In the genomic region with DNA sequence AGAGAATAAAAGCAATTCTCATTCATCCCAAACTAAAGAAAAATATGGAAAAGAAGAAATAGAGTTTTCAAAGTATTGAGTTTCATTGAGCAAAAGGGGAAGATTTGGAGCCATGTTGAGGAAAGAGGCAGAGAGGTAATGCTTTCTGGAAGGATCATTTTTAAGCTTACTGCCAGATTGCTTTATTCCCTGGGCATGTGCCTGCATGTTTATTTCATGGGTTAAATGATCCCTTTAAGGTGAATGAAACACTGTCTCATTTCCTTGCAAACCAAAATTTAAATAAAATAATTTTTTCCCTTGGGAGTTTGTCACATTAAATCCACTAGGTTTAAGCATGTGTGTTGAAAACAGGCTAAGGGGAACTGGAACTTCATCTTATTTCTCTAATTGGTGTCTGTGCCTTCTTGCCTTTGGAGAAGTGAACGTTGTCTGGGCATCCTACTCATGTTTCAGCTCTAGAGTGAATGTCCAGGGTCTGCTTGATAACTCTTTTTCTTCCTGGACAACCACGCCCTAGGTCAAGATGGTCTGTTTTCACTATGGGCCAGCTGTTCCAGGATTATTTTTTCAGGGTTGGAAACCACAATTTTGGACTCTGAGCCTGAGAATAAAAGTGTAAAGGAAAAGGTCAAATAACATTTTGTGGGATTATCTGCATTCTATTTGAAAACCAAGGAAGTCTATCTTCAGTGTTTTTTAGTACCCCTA, we compare ENCODE assay signal across 23 cellular contexts.
DNase-seq lines count a peak whose midpoint lies in the region; ATAC-seq, FAIRE-seq and TF ChIP-seq lines count a peak whose summit lies in the region.
"Had no signal": no experiment of that assay in that cellular context is flagged by ENCODE, and none has a peak within 500 bp of the region (broad histone marks: within the 10 kb centered on the region; RNA-seq: fewer than 3 reads in every experiment).

No MANE protein-coding gene starts in this region.

- no peaks in the 10 kb centered on the region for H3K9me3 ChIP-seq in A549
- H3K9me3 ChIP-seq in testis = no peaks in the 10 kb centered on the region
- H3K9me3 ChIP-seq: heart right ventricle, sigmoid colon, thyroid gland had no signal

- CTCF ChIA-PET in A549 (lab: Yijun Ruan, JAX) (interaction anchor here (1.1 to 2.7 kb wide), 3 partner anchors 14 to 261 kb away, joined by 3 to 13 read pairs (median 4); no protein-coding TSS in a partner anchor), RWPE1 (lab: Yijun Ruan, JAX) (interaction anchor here (0.6 to 0.7 kb wide), 3 partner anchors 67 to 365 kb away, joined by 3 to 4 read pairs (median 3); no protein-coding TSS in a partner anchor)
- CTCF ChIA-PET in activated CD8-positive, alpha-beta T cell treated with anti-CD3 and anti-CD28 coated beads for 36 hours (lab: Charles Lee) = interaction anchor here (0.6 to 0.9 kb wide), 2 partner anchors 11 to 17 kb away, joined by 3 read pairs; no protein-coding TSS in a partner anchor

- H3K36me3 ChIP-seq in testis (ENCODE audit: low read depth, missing control alignments) = no peaks in the 10 kb centered on the region
- no peaks in the 10 kb centered on the region for H3K36me3 ChIP-seq in brain microvascular endothelial cell (replicated peaks)
- H3K36me3 ChIP-seq: heart right ventricle, sigmoid colon, thyroid gland had no signal

- H3K4me3 ChIP-seq in A549 = no peak overlapping the region
- H3K4me3 ChIP-seq in fibroblast of villous mesenchyme (ENCODE audit: low read depth, low read length) = no peak overlapping the region
- no peak overlapping the region for H3K4me3 ChIP-seq in testis
- no peak overlapping the region for H3K4me3 ChIP-seq in brain microvascular endothelial cell (ENCODE audit: low read depth, low read length)
- H3K4me3 ChIP-seq: heart right ventricle, sigmoid colon, thyroid gland had no signal

- H3K4me3 Mint-ChIP-seq in activated CD8-positive, alpha-beta T cell treated with anti-CD3 and anti-CD28 coated beads for 36 hours = no peak overlapping the region
- H3K4me3 Mint-ChIP-seq: activated CD4-positive, alpha-beta T cell treated with anti-CD3 and anti-CD28 coated beads, Interleukin-2, amount 10 ng/mL, durations not matched to agents 7 days and 5 days; CD4-positive, alpha-beta memory T cell; immature natural killer cell; T-cell had no signal

- H3K4me1 Mint-ChIP-seq in activated CD8-positive, alpha-beta T cell treated with anti-CD3 and anti-CD28 coated beads for 36 hours (ENCODE audit: low read depth) = peaks cover 36% of the 10 kb centered on the region
- H3K4me1 Mint-ChIP-seq: CD4-positive, alpha-beta memory T cell; immature natural killer cell; T-cell had no signal

- TF ChIP-seq CTCF in A549 (IDR thresholded peaks at IDR 0.05) (no peak), RWPE1 (conservative IDR thresholded peaks at IDR 0.05; ENCODE audit: low read depth) (no peak), fibroblast of villous mesenchyme (IDR thresholded peaks at IDR 0.05; ENCODE audit: insufficient read depth, low read depth, low read length) (no peak), testis (IDR thresholded peaks at IDR 0.05) (no peak), brain microvascular endothelial cell (IDR thresholded peaks at IDR 0.05; ENCODE audit: low read depth, low read length, missing control alignments) (no peak)
- TF ChIP-seq CTCF in activated CD8-positive, alpha-beta T cell treated with anti-CD3 and anti-CD28 coated beads for 36 hours (IDR thresholded peaks at IDR 0.05) = no peak

- TF ChIP-seq POLR2A in A549 (IDR thresholded peaks at IDR 0.05; ENCODE audit: low read length) = no peak
- TF ChIP-seq POLR2A in H54 (IDR thresholded peaks at IDR 0.05; ENCODE audit: low read depth, low read length) = no peak
- no peak for TF ChIP-seq POLR2A in testis (IDR thresholded peaks at IDR 0.05)

- peak overlapping the region; percentile 47 to 71; a peak in 5 of 6 replicates for H3K27ac ChIP-seq in A549
- no peak overlapping the region for H3K27ac ChIP-seq in RWPE1
- H3K27ac ChIP-seq in testis = no peak overlapping the region
- H3K27ac ChIP-seq in brain microvascular endothelial cell = no peak overlapping the region
- H3K27ac ChIP-seq: sigmoid colon, thyroid gland had no signal

- in situ Hi-C loops in brain microvascular endothelial cell (cut with HindIII; ENCODE audit: low pct_ligation_motif_present, low sequenced_read_pairs) = no loop called here

- no peak for TF ChIP-seq EP300 in A549 (IDR thresholded peaks at IDR 0.05)

- no peak for DNase-seq in A549 (ENCODE audit: low read depth in 1 of 2, low spot score in 1 of 2)
- DNase-seq in H54 (ENCODE audit: insufficient read length, low spot score) = no peak
- DNase-seq in RWPE1 (ENCODE audit: low spot score) = peak; percentile 60
- DNase-seq in fibroblast of villous mesenchyme (ENCODE audit: low read depth) = peak; percentile 40
- DNase-seq in activated CD8-positive, alpha-beta T cell treated with anti-CD3 and anti-CD28 coated beads for 36 hours = no peak
- DNase-seq in testis = no peak
- DNase-seq in brain microvascular endothelial cell = no peak
- DNase-seq: activated CD4-positive, alpha-beta T cell treated with anti-CD3 and anti-CD28 coated beads, Interleukin-2, amount 10 ng/mL, durations not matched to agents 7 days and 5 days; activated CD8-positive, alpha-beta memory T cell treated with anti-CD3 and anti-CD28 coated beads, Interleukin-2, amount 50 U/mL, for 4 hours; activated gamma-delta T cell treated with Interleukin-2 at 50 U/mL for 16 hours; CD4-positive, alpha-beta memory T cell; cerebellar nuclear complex; effector CD4-positive, alpha-beta T cell; heart right ventricle; immature natural killer cell; NCI-H1417; occipital lobe; sigmoid colon; stimulated activated naive CD4-positive, alpha-beta T cell; T-cell; thyroid gland had no signal

- peak overlapping the region; percentile 60; the same call in 2 of the 3 replicates for H3K4me2 ChIP-seq in A549

- ATAC-seq in A549 (no peak), HG03159 (IDR thresholded peaks at IDR 0.05; ENCODE audit: unreplicated experiment) (no peak)
- ATAC-seq in activated CD8-positive, alpha-beta T cell treated with anti-CD3 and anti-CD28 coated beads for 36 hours = no peak
- ATAC-seq: heart right ventricle, T-cell had no signal

- FAIRE-seq in A549 (lab: Jason Lieb, UNC) (no peak), H54 (lab: Jason Lieb, UNC) (peak; percentile 6)
- FAIRE-seq: GM12892 had no signal

- no peak for TF ChIP-seq RAD21 in A549 (conservative IDR thresholded peaks at IDR 0.05 in 1 of 2, IDR thresholded peaks at IDR 0.05 in 1 of 2)

- no peaks in the 10 kb centered on the region for H3K9me3 Mint-ChIP-seq in activated CD8-positive, alpha-beta T cell treated with anti-CD3 and anti-CD28 coated beads for 36 hours
- H3K9me3 Mint-ChIP-seq: activated CD4-positive, alpha-beta T cell treated with anti-CD3 and anti-CD28 coated beads, Interleukin-2, amount 10 ng/mL, durations not matched to agents 7 days and 5 days; T-cell had no signal

- POLR2A ChIA-PET in A549 (lab: Yijun Ruan, JAX) (no interaction called here), RWPE1 (lab: Yijun Ruan, JAX; ENCODE audit: low non-redundant PET) (no interaction called here)
- POLR2A ChIA-PET in activated CD8-positive, alpha-beta T cell treated with anti-CD3 and anti-CD28 coated beads for 36 hours (lab: Charles Lee) = interaction anchor here (1.0 kb wide), 1 partner anchor 10 kb away, joined by 3 read pairs; no protein-coding TSS in a partner anchor

- WGBS in A549 (ENCODE audit: missing lambda C conversion rate) = 71% methylated on average over 2 of the region's 2 CpGs
- 51 to 75% methylated on average over 2 of the region's 2 CpGs for WGBS in testis, 2 donors

- H3K36me3 Mint-ChIP-seq in activated CD8-positive, alpha-beta T cell treated with anti-CD3 and anti-CD28 coated beads for 36 hours (ENCODE audit: low read depth) = no peaks in the 10 kb centered on the region
- H3K36me3 Mint-ChIP-seq: CD4-positive, alpha-beta memory T cell; immature natural killer cell; T-cell had no signal

- H3K27me3 ChIP-seq in testis (no peaks in the 10 kb centered on the region), brain microvascular endothelial cell (replicated peaks) (no peaks in the 10 kb centered on the region)
- H3K27me3 ChIP-seq: heart right ventricle, sigmoid colon, thyroid gland had no signal

- H3K27me3 Mint-ChIP-seq in activated CD8-positive, alpha-beta T cell treated with anti-CD3 and anti-CD28 coated beads for 36 hours = peaks cover 2% of the 10 kb centered on the region
- H3K27me3 Mint-ChIP-seq: activated CD4-positive, alpha-beta T cell treated with anti-CD3 and anti-CD28 coated beads, Interleukin-2, amount 10 ng/mL, durations not matched to agents 7 days and 5 days had no signal

- peaks cover 46% of the 10 kb centered on the region for H3K4me1 ChIP-seq in A549
- no peaks in the 10 kb centered on the region for H3K4me1 ChIP-seq in testis
- H3K4me1 ChIP-seq: sigmoid colon had no signal

- intact Hi-C loops in activated CD8-positive, alpha-beta T cell treated with anti-CD3 and anti-CD28 coated beads for 36 hours (cut with micrococcal nuclease) = loop anchor here (5.0 kb wide), 1 partner anchor 113 kb away; the partner anchor contains the start of gene ELL2
- intact Hi-C loops in testis (cut with DNase I; ENCODE audit: low total_unique reads) = no loop called here

- H3K27ac Mint-ChIP-seq in activated CD8-positive, alpha-beta T cell treated with anti-CD3 and anti-CD28 coated beads for 36 hours = no peak overlapping the region
- H3K27ac Mint-ChIP-seq: activated CD4-positive, alpha-beta T cell treated with anti-CD3 and anti-CD28 coated beads, Interleukin-2, amount 10 ng/mL, durations not matched to agents 7 days and 5 days; immature natural killer cell; T-cell had no signal

TF ChIP-seq in A549, 52 proteins besides CTCF, POLR2A, EP300 and RAD21 (continues in another document):
- TF ChIP-seq, protein P1, sequence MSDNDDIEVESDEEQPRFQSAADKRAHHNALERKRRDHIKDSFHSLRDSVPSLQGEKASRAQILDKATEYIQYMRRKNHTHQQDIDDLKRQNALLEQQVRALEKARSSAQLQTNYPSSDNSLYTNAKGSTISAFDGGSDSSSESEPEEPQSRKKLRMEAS (IDR thresholded peaks at IDR 0.05) = no peak
- no peak for TF ChIP-seq E2F6 (IDR thresholded peaks at IDR 0.05; ENCODE audit: borderline replicate concordance, low read depth)
- TF ChIP-seq GATA3 (IDR thresholded peaks at IDR 0.05; ENCODE audit: borderline replicate concordance) = no peak
- TF ChIP-seq NFE2L2 (conservative IDR thresholded peaks at IDR 0.05; ENCODE audit: low read length) = no peak
- TF ChIP-seq CBX8 (IDR thresholded peaks at IDR 0.05) = no peak
- TF ChIP-seq TFCP2L1 (CRISPR knock-in tag; IDR thresholded peaks at IDR 0.05) = no peak

Comparison
In these comparisons a context has a peak if more than half of its experiments do, and no peak if none do; other contexts are left out.
1. DNase-seq: peak in RWPE1 (single experiment) and fibroblast of villous mesenchyme (single experiment); none in A549 (0 of 2), H54 (single experiment), activated CD8-positive, alpha-beta T cell treated with anti-CD3 and anti-CD28 coated beads for 36 hours (single experiment), testis (single experiment) and brain microvascular endothelial cell (single experiment).
2. H3K27ac ChIP-seq: peak in A549 (2 of 2); none in RWPE1 (single experiment), testis (0 of 2) and brain microvascular endothelial cell (single experiment).